ENCODE assay signal across 1 cellular context in the genomic region with DNA sequence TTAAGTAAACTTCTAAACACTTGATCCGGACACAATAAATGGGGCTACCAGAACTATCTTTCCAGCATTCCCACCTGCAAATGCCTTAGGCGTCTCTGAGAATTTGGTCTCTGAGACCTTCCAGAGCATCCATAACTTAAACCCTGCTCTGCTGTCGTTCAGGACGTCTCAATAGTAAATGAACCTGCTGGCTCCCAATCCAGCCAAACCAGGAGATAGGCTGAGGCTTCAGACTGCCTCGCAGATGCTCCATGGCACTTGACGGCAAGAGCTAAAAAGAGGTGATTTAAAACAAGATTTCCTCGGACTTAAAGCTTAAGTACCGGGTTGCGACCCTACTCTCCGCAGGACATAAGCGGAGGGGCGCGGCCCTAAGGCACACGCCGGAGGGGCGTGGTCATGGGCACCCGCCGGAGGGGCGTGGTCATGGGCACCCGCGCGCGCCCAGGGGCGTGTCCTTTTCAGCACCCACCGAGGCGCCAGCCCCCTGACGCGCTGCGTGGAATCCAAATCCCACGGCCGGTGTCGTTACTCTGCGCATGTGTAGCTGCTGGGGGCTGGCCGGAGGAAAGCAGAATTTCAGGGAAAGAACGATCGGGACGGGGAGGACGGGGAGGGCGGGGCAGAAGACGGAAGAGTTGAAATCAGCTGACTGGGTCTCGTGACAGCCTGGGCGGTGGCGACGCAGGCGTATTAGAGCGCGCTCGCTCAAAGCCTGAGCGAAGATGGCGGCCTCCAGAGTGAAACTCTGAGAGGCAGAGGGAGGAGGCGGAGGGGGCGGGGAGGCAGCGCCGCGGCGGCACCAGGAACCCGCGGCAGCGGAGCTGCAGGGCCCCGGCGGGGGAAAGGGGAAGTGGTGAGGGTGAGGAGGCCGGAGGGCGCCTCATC.
A peak's percentile ranks its signal among the peaks of the same experiment; 100 is the strongest.
TF ChIP-seq lines count a peak whose summit lies in the region.

A gene with protein sequence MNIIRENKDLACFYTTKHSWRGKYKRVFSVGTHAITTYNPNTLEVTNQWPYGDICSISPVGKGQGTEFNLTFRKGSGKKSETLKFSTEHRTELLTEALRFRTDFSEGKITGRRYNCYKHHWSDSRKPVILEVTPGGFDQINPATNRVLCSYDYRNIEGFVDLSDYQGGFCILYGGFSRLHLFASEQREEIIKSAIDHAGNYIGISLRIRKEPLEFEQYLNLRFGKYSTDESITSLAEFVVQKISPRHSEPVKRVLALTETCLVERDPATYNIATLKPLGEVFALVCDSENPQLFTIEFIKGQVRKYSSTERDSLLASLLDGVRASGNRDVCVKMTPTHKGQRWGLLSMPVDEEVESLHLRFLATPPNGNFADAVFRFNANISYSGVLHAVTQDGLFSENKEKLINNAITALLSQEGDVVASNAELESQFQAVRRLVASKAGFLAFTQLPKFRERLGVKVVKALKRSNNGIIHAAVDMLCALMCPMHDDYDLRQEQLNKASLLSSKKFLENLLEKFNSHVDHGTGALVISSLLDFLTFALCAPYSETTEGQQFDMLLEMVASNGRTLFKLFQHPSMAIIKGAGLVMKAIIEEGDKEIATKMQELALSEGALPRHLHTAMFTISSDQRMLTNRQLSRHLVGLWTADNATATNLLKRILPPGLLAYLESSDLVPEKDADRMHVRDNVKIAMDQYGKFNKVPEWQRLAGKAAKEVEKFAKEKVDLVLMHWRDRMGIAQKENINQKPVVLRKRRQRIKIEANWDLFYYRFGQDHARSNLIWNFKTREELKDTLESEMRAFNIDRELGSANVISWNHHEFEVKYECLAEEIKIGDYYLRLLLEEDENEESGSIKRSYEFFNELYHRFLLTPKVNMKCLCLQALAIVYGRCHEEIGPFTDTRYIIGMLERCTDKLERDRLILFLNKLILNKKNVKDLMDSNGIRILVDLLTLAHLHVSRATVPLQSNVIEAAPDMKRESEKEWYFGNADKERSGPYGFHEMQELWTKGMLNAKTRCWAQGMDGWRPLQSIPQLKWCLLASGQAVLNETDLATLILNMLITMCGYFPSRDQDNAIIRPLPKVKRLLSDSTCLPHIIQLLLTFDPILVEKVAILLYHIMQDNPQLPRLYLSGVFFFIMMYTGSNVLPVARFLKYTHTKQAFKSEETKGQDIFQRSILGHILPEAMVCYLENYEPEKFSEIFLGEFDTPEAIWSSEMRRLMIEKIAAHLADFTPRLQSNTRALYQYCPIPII (N-terminal part only) (plus strand): TSS at position 696 of the 888 bp plus-strand sequence. CDS start 17,049 bp downstream, outside the sequence.

TF ChIP-seq in IMR-90, 13 proteins besides CTCF, POLR2A, EP300 and RAD21:
- TF ChIP-seq, protein P1, sequence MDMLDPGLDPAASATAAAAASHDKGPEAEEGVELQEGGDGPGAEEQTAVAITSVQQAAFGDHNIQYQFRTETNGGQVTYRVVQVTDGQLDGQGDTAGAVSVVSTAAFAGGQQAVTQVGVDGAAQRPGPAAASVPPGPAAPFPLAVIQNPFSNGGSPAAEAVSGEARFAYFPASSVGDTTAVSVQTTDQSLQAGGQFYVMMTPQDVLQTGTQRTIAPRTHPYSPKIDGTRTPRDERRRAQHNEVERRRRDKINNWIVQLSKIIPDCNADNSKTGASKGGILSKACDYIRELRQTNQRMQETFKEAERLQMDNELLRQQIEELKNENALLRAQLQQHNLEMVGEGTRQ (IDR thresholded peaks at IDR 0.05; ENCODE audit: low read depth, low read length): peak; percentile 98
- TF ChIP-seq MXI1 (IDR thresholded peaks at IDR 0.05; ENCODE audit: borderline replicate concordance, low read depth, low read length): peak; percentile 45
- TF ChIP-seq CHD1 (IDR thresholded peaks at IDR 0.05; ENCODE audit: low read depth, low read length): no peak
- TF ChIP-seq SMC3 (IDR thresholded peaks at IDR 0.05; ENCODE audit: low read depth, low read length): no peak
- no peak for TF ChIP-seq RCOR1 (IDR thresholded peaks at IDR 0.05; ENCODE audit: insufficient replicate concordance, low read length)
- peak; percentile 87 for TF ChIP-seq BHLHE40 (IDR thresholded peaks at IDR 0.05; ENCODE audit: low read depth, low read length)
- TF ChIP-seq RFX5 (IDR thresholded peaks at IDR 0.05; ENCODE audit: low read depth, low read length): no peak
- TF ChIP-seq, protein P2, sequence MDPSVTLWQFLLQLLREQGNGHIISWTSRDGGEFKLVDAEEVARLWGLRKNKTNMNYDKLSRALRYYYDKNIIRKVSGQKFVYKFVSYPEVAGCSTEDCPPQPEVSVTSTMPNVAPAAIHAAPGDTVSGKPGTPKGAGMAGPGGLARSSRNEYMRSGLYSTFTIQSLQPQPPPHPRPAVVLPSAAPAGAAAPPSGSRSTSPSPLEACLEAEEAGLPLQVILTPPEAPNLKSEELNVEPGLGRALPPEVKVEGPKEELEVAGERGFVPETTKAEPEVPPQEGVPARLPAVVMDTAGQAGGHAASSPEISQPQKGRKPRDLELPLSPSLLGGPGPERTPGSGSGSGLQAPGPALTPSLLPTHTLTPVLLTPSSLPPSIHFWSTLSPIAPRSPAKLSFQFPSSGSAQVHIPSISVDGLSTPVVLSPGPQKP (IDR thresholded peaks at IDR 0.05; ENCODE audit: borderline replicate concordance, low read depth, low read length): no peak
- TF ChIP-seq FOS (IDR thresholded peaks at IDR 0.05; ENCODE audit: low read depth, low read length): peak; percentile 49; the same call in 1 of the 2 replicates
- peak; percentile 74; the same call in 1 of the 2 replicates for TF ChIP-seq MAZ (IDR thresholded peaks at IDR 0.05; ENCODE audit: borderline replicate concordance, low read depth, low read length)
- TF ChIP-seq CEBPB (IDR thresholded peaks at IDR 0.05; ENCODE audit: low read depth, low read length): no peak
- no peak for TF ChIP-seq MAFK (IDR thresholded peaks at IDR 0.05; ENCODE audit: low read depth, low read length)
- TF ChIP-seq NFE2L2 (IDR thresholded peaks at IDR 0.05; ENCODE audit: low read depth, low read length): no peak
